ENCODE assay signal across 1 cellular context in the genomic region with DNA sequence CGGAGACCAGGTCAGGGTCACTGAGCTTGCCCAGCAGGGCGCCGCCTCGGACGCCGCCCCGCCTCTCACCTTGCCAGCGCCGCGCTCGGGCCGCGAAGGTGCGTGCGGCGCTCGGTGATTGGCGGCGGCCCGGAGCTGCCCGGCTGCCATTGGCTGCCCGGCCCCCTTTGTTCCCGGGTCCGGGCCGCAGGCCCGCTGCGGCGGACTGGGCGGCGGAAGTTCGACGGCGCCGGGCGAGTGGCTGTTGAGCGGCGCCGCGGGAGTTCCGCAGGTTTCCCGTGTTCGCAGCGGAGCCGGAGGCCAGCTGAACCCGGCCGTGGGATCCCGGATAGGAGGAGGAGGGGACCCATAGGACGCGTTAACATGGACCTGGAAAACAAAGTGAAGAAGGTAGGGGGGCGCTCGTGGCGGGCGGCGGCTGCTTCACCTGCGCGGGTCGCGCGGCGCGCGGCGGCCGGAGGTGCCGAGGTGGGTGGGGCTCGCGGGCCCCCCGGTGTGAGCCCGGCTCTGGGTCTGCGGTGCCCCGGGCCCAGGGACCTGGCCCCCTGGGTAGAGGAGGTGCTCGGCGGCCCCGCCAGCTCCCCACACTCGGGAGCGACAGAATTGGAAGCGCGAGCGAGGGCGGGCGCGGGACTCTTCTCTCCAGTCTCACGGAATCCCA.
A peak's percentile ranks its signal among the peaks of the same experiment; 100 is the strongest.
TF ChIP-seq lines count a peak whose summit lies in the region.

Gene TES (plus strand): TSS at position 195 of the 661 bp plus-strand sequence. CDS start 169 bp downstream, at position 364.

TF ChIP-seq in HepG2, 621 proteins besides CTCF, POLR2A, EP300 and RAD21 (continued from another document):
- TF ChIP-seq ZNF513 (CRISPR knock-in tag; conservative IDR thresholded peaks at IDR 0.05) (no peak), ATF4 (CRISPR knock-in tag; IDR thresholded peaks at IDR 0.05) (no peak), SAFB2 (CRISPR knock-in tag; IDR thresholded peaks at IDR 0.05; ENCODE audit: borderline replicate concordance, low read depth) (no peak), E2F5 (CRISPR knock-in tag; conservative IDR thresholded peaks at IDR 0.05) (no peak), PLSCR1 (CRISPR knock-in tag; IDR thresholded peaks at IDR 0.05; ENCODE audit: borderline replicate concordance) (no peak), CBX2 (IDR thresholded peaks at IDR 0.05; ENCODE audit: low read depth, low read length) (no peak), CBX2 (CRISPR knock-in tag; IDR thresholded peaks at IDR 0.05; ENCODE audit: low read depth) (no peak), NAIF1 (CRISPR knock-in tag; IDR thresholded peaks at IDR 0.05; ENCODE audit: borderline replicate concordance) (no peak), BRF2 (CRISPR knock-in tag; IDR thresholded peaks at IDR 0.05) (no peak), ZNF816 (CRISPR knock-in tag; IDR thresholded peaks at IDR 0.05; ENCODE audit: borderline replicate concordance) (no peak), NR0B2 (CRISPR knock-in tag; IDR thresholded peaks at IDR 0.05) (no peak), REXO4 (CRISPR knock-in tag; IDR thresholded peaks at IDR 0.05; ENCODE audit: borderline replicate concordance) (no peak), ZNF792 (CRISPR knock-in tag; IDR thresholded peaks at IDR 0.05) (no peak), ZBTB39 (CRISPR knock-in tag; IDR thresholded peaks at IDR 0.05) (no peak), SALL1 (CRISPR knock-in tag; IDR thresholded peaks at IDR 0.05) (peak; percentile 30; the same call in 1 of the 2 replicates), ZNF44 (CRISPR knock-in tag; IDR thresholded peaks at IDR 0.05) (no peak), ZNF30 (CRISPR knock-in tag; IDR thresholded peaks at IDR 0.05) (no peak), THYN1 (CRISPR knock-in tag; IDR thresholded peaks at IDR 0.05; ENCODE audit: borderline replicate concordance, low read depth) (no peak), TSC22D2 (CRISPR knock-in tag; IDR thresholded peaks at IDR 0.05; ENCODE audit: borderline replicate concordance) (no peak), HOXD1 (CRISPR knock-in tag; IDR thresholded peaks at IDR 0.05) (no peak), GABPB1 (CRISPR knock-in tag; IDR thresholded peaks at IDR 0.05) (peak; percentile 87), CBFB (CRISPR knock-in tag; IDR thresholded peaks at IDR 0.05) (no peak), BCLAF1 (IDR thresholded peaks at IDR 0.05) (no peak)
- TF ChIP-seq, protein P1, sequence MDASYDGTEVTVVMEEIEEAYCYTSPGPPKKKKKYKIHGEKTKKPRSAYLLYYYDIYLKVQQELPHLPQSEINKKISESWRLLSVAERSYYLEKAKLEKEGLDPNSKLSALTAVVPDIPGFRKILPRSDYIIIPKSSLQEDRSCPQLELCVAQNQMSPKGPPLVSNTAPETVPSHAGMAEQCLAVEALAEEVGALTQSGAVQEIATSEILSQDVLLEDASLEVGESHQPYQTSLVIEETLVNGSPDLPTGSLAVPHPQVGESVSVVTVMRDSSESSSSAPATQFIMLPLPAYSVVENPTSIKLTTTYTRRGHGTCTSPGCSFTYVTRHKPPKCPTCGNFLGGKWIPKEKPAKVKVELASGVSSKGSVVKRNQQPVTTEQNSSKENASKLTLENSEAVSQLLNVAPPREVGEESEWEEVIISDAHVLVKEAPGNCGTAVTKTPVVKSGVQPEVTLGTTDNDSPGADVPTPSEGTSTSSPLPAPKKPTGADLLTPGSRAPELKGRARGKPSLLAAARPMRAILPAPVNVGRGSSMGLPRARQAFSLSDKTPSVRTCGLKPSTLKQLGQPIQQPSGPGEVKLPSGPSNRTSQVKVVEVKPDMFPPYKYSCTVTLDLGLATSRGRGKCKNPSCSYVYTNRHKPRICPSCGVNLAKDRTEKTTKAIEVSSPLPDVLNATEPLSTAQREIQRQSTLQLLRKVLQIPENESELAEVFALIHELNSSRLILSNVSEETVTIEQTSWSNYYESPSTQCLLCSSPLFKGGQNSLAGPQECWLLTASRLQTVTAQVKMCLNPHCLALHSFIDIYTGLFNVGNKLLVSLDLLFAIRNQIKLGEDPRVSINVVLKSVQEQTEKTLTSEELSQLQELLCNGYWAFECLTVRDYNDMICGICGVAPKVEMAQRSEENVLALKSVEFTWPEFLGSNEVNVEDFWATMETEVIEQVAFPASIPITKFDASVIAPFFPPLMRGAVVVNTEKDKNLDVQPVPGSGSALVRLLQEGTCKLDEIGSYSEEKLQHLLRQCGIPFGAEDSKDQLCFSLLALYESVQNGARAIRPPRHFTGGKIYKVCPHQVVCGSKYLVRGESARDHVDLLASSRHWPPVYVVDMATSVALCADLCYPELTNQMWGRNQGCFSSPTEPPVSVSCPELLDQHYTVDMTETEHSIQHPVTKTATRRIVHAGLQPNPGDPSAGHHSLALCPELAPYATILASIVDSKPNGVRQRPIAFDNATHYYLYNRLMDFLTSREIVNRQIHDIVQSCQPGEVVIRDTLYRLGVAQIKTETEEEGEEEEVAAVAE (CRISPR knock-in tag; IDR thresholded peaks at IDR 0.05; ENCODE audit: borderline replicate concordance), result no peak
- TF ChIP-seq, protein P2, sequence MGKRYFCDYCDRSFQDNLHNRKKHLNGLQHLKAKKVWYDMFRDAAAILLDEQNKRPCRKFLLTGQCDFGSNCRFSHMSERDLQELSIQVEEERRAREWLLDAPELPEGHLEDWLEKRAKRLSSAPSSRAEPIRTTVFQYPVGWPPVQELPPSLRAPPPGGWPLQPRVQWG (CRISPR knock-in tag; IDR thresholded peaks at IDR 0.05; ENCODE audit: borderline replicate concordance, low read depth), result no peak
